ENCODE assay signal across 9 cellular contexts in genomic region chr15:68794869-68795268, GRCh38. TPM values are rescaled to one million over a fixed set of nuclear protein-coding genes. Genes with fewer than 3 reads are reported as not detected.
A peak's percentile ranks its signal among the peaks of the same experiment; 100 is the strongest.
DNase-seq lines count a peak whose midpoint lies in the region; ATAC-seq, FAIRE-seq and TF ChIP-seq lines count a peak whose summit lies in the region.
"Had no signal": no experiment of that assay in that cellular context is flagged by ENCODE, and none has a peak within 500 bp of the region (broad histone marks: within the 10 kb centered on the region; RNA-seq: fewer than 3 reads in every experiment).

No MANE protein-coding gene starts in this region.

- TF ChIP-seq CTCF in keratinocyte (optimal IDR thresholded peaks at IDR 0.05 in 1 of 3, IDR thresholded peaks at IDR 0.05 in 1 of 3, conservative IDR thresholded peaks at IDR 0.05 in 1 of 3; ENCODE audit: extremely low read depth in 1 of 3, insufficient read depth in 2 of 3, low read length in 3 of 3), result peak in 1 of 3 experiments; percentile 15
- no peak for TF ChIP-seq CTCF in spleen (IDR thresholded peaks at IDR 0.05 in 8 of 11, conservative IDR thresholded peaks at IDR 0.05 in 3 of 11)

- H3K27me3 Mint-ChIP-seq in activated naive CD8-positive, alpha-beta T cell treated with anti-CD3 and anti-CD28 coated beads, Interleukin-2, amount 10 ng/mL, durations not matched to agents 7 days and 5 days, result no peaks in the 10 kb centered on the region

- H3K36me3 Mint-ChIP-seq in activated naive CD8-positive, alpha-beta T cell treated with anti-CD3 and anti-CD28 coated beads, Interleukin-2, amount 10 ng/mL, durations not matched to agents 7 days and 5 days, result peaks cover 5% of the 10 kb centered on the region

- peaks cover 2% of the 10 kb centered on the region for H4K20me1 ChIP-seq in keratinocyte (ENCODE audit: control insufficient read depth, extremely low read depth, insufficient read depth, low read length)

- ATAC-seq in activated naive CD8-positive, alpha-beta T cell treated with anti-CD3 and anti-CD28 coated beads, Interleukin-2, amount 10 ng/mL, durations not matched to agents 7 days and 5 days (ENCODE audit: low read depth), result no peak
- ATAC-seq in HG03159 (IDR thresholded peaks at IDR 0.05; ENCODE audit: unreplicated experiment) (no peak), HG03469 (IDR thresholded peaks at IDR 0.05; ENCODE audit: unreplicated experiment) (no peak)

- intact Hi-C loops in spleen (cut with DNase I; ENCODE audit: low total_unique reads), result no loop called here

- H3K27ac ChIP-seq in HUES6 (ENCODE audit: low read depth, low read length) (no peak overlapping the region), keratinocyte (ENCODE audit: control insufficient read depth, insufficient read depth, low read length) (peak overlapping the region; percentile 56), spleen (peak overlapping the region; percentile 40 to 86 (median 75))

- 11 to 26% (median 17%) methylated on average over 4 of the region's 4 CpGs for WGBS in spleen, 5 donors

- H3K9me3 ChIP-seq in HUES6 (ENCODE audit: control insufficient read depth, insufficient read depth, low read depth, low read length), result no peaks in the 10 kb centered on the region
- H3K9me3 ChIP-seq in keratinocyte (ENCODE audit: control insufficient read depth, low read depth, low read length), result no peaks in the 10 kb centered on the region
- H3K9me3 ChIP-seq in spleen, result no peaks in the 10 kb centered on the region

- peaks cover 2% of the 10 kb centered on the region for H3K9me1 ChIP-seq in keratinocyte (ENCODE audit: control insufficient read depth, extremely low read depth, insufficient read depth, low read length)

- H3K79me2 ChIP-seq in keratinocyte (ENCODE audit: control insufficient read depth, insufficient read depth, low read length), result peaks cover 80% of the 10 kb centered on the region

- peak overlapping the region; percentile 14 for H2AFZ ChIP-seq in keratinocyte (ENCODE audit: control insufficient read depth, low read length)

- H3K9me3 Mint-ChIP-seq in activated naive CD8-positive, alpha-beta T cell treated with anti-CD3 and anti-CD28 coated beads, Interleukin-2, amount 10 ng/mL, durations not matched to agents 7 days and 5 days, result no peaks in the 10 kb centered on the region

- H3K4me1 ChIP-seq in HUES6 (ENCODE audit: control insufficient read depth, insufficient read depth, low read length) (peaks cover 91% of the 10 kb centered on the region), keratinocyte (ENCODE audit: control insufficient read depth, extremely low read depth, insufficient read depth, low read length) (peaks cover 30% of the 10 kb centered on the region), spleen (peaks cover 67 to 100% (median 100%) of the 10 kb centered on the region in 6 donors)

- POLR2A ChIA-PET in activated naive CD8-positive, alpha-beta T cell treated with anti-CD3 and anti-CD28 coated beads, Interleukin-2, amount 10 ng/mL, durations not matched to agents 7 days and 5 days (lab: Charles Lee), result interaction anchor here (0.8 to 5.8 kb wide), 3 partner anchors 16 to 28 kb away, joined by 3 to 95 read pairs (median 3); partner anchors contain the start of gene ANP32A

- H3K4me2 ChIP-seq in keratinocyte (ENCODE audit: control insufficient read depth, extremely low read depth, insufficient read depth, low read depth, low read length), result peak overlapping the region; percentile 93

- H3K4me1 Mint-ChIP-seq in activated naive CD8-positive, alpha-beta T cell treated with anti-CD3 and anti-CD28 coated beads, Interleukin-2, amount 10 ng/mL, durations not matched to agents 7 days and 5 days, result peaks cover 77% of the 10 kb centered on the region

- H3K9ac ChIP-seq in HUES6 (ENCODE audit: low read length) (peak overlapping the region; percentile 7), keratinocyte (ENCODE audit: control insufficient read depth, extremely low read depth, insufficient read depth, low read length) (peak overlapping the region; percentile 60)

- TF ChIP-seq POLR2A in spleen (IDR thresholded peaks at IDR 0.05), result no peak

- dilution Hi-C loops in keratinocyte (cut with MboI; ENCODE audit: extremely low pct_ligation_motif_present, low sequenced_read_pairs), result no loop called here

- H3K27me3 ChIP-seq in HUES6 (ENCODE audit: control insufficient read depth, insufficient read depth, low read length) (no peaks in the 10 kb centered on the region), keratinocyte (ENCODE audit: control insufficient read depth, extremely low read depth, insufficient read depth, low read length) (no peaks in the 10 kb centered on the region), spleen (replicated peaks in 1 of 7) (no peaks in the 10 kb centered on the region)

- H3K4me3 Mint-ChIP-seq in activated naive CD8-positive, alpha-beta T cell treated with anti-CD3 and anti-CD28 coated beads, Interleukin-2, amount 10 ng/mL, durations not matched to agents 7 days and 5 days, result peak overlapping the region; percentile 62

- no peak for DNase-seq in activated naive CD8-positive, alpha-beta T cell treated with anti-CD3 and anti-CD28 coated beads, Interleukin-2, amount 10 ng/mL, durations not matched to agents 7 days and 5 days
- no peak for DNase-seq in keratinocyte (ENCODE audit: low read depth, low spot score)
- no peak for DNase-seq in spleen
- DNase-seq in middle frontal gyrus (ENCODE audit: extremely low spot score, low spot score), result no peak
- no peak for DNase-seq in 8988T
- DNase-seq: NCI-H345 had no signal

- no peak for FAIRE-seq in keratinocyte (lab: Jason Lieb, UNC)

- H3K36me3 ChIP-seq in HUES6 (ENCODE audit: control insufficient read depth, insufficient read depth, low read length), result peaks cover 3% of the 10 kb centered on the region
- H3K36me3 ChIP-seq in keratinocyte (ENCODE audit: control insufficient read depth in 2 of 2, extremely low read depth in 1 of 2, insufficient read depth in 2 of 2, low read length in 2 of 2), result peaks cover 1 to 4% of the 10 kb centered on the region in 2 experiments
- H3K36me3 ChIP-seq in spleen, result peaks cover 0 to 9% (median 0%) of the 10 kb centered on the region in 6 donors

- H3K4me3 ChIP-seq in HUES6 (ENCODE audit: low read depth, low read length) (no peak overlapping the region), keratinocyte (ENCODE audit: control insufficient read depth in 2 of 3, extremely low read depth in 1 of 3, insufficient read depth in 2 of 3, low read depth in 1 of 3, low read length in 3 of 3) (peak overlapping the region in 1 of 3 experiments; percentile 45), spleen (peak overlapping the region in 5 of 8 donors; percentile 4 to 43 (median 15))

- peak overlapping the region; percentile 71 for H3K27ac Mint-ChIP-seq in activated naive CD8-positive, alpha-beta T cell treated with anti-CD3 and anti-CD28 coated beads, Interleukin-2, amount 10 ng/mL, durations not matched to agents 7 days and 5 days

RNA-seq across cellular contexts. Expression of gene ANP32A, which starts 25.8 kb away (rescaled TPM):
- 100 to 1,000 TPM; 174 to 177 TPM for total RNA-seq in activated naive CD8-positive, alpha-beta T cell treated with anti-CD3 and anti-CD28 coated beads, Interleukin-2, amount 10 ng/mL, durations not matched to agents 7 days and 5 days
- 41.5 to 93.6 TPM (median 57.6 TPM) in 3 replicates for polyA plus RNA-seq in keratinocyte
- polyA plus RNA-seq in keratinocyte (2011; ENCODE audit: low read depth), result 154 TPM
- 61.9 and 93.0 TPM in 2 replicates for polyA plus RNA-seq in keratinocyte (2011; cell fraction: cytosol; rRNA removed)
- polyA plus RNA-seq in keratinocyte (2011; cell fraction: nucleus; rRNA removed), result 56.7 and 65.0 TPM in 2 replicates
- 78.3 and 134 TPM in 2 replicates for polyA plus RNA-seq in keratinocyte (2012; ENCODE audit: low replicate concordance)
- polyA minus RNA-seq in keratinocyte, result 11.5 to 53.4 TPM (median 19.9 TPM) in 3 replicates
- polyA minus RNA-seq in keratinocyte (2011; cell fraction: cytosol; rRNA and poly(A)+ RNA removed), result 28.2 TPM
- polyA minus RNA-seq in keratinocyte (2011; cell fraction: nucleus; rRNA and poly(A)+ RNA removed), result 21.3 and 27.3 TPM in 2 replicates
- total RNA-seq in spleen, result 100 to 1,000 TPM in 4 of 7 donors, 10 to 100 TPM in 3; 68.4 to 163 (median 129) TPM
- polyA plus RNA-seq in spleen, result 100 to 1,000 TPM in 1 of 3 donors, 10 to 100 TPM in 2; 58.6 to 110 (median 91.1) TPM
